ENCODE assay signal across 1 cellular context in the genomic region with DNA sequence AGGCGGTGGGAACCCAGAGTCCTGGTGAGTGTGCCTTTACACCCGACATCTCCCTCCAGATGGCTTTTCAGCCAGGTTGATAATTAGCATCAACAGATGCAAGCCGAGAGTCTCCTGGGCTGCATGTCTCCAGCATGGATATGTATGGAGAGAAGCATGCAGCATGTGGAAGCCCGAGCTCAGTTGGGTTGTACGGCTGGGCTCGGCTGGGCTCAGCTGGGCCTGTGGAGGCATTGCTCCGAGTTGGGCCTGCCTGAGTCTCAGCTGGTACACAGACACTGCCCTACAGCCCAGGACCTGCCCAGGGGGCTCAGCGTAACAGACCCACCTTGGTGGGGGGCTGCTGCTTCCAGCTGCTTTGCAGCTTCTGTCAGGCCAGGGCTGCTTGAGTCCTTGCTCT.
TF ChIP-seq lines count a peak whose summit lies in the region.

No MANE protein-coding gene starts in this region.

TF ChIP-seq in GM23338, 12 proteins besides CTCF, POLR2A, EP300 and RAD21 (continued from another document):
- TF ChIP-seq EZH2 (IDR thresholded peaks at IDR 0.05; ENCODE audit: low read depth, unreplicated experiment) (no peak), CREB1 (CRISPR knock-in tag; IDR thresholded peaks at IDR 0.05; ENCODE audit: low read depth) (no peak), EZH2phosphoT487 (IDR thresholded peaks at IDR 0.05; ENCODE audit: unreplicated experiment) (no peak), JUNB (IDR thresholded peaks at IDR 0.05; ENCODE audit: unreplicated experiment) (no peak), ZNF114 (CRISPR knock-in tag; IDR thresholded peaks at IDR 0.05) (no peak), STAT1 (IDR thresholded peaks at IDR 0.05; ENCODE audit: unreplicated experiment) (no peak), NANOG (IDR thresholded peaks at IDR 0.05; ENCODE audit: borderline replicate concordance) (no peak), ZNF331 (CRISPR knock-in tag; IDR thresholded peaks at IDR 0.05; ENCODE audit: low read depth) (no peak), REST (IDR thresholded peaks at IDR 0.05; ENCODE audit: unreplicated experiment) (no peak)
